In the genomic region with DNA sequence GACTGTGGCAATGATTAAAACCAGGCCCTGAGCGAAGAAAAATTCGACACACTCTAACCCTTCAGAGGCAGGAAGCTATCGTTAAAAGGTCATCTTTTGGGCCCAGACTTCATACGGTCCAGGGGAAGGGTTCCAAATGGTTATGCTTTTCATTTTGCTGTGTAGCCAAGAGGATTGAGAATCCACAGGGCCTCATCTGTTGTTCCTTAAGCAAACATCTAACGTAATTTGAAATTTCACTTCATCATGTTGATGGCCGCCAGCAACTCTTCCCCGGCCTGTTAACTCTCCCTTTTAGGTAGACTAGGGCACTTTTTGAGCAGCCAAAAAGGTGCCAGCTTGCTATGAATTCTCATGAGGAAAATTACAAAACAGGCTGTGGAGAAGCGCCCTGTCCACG, we compare ENCODE assay signal across 26 cellular contexts.
A peak's percentile ranks its signal among the peaks of the same experiment; 100 is the strongest.
DNase-seq lines count a peak whose midpoint lies in the region; ATAC-seq and TF ChIP-seq lines count a peak whose summit lies in the region.
"Had no signal": no experiment of that assay in that cellular context is flagged by ENCODE, and none has a peak within 500 bp of the region (broad histone marks: within the 10 kb centered on the region; RNA-seq: fewer than 3 reads in every experiment).

No MANE protein-coding gene starts in this region.

- H3K27me3 ChIP-seq in cardiac muscle cell, result peaks cover 4% of the 10 kb centered on the region
- H3K27me3 ChIP-seq in rectal smooth muscle tissue (ENCODE audit: control insufficient read depth, insufficient read depth, low read length), result no peaks in the 10 kb centered on the region
- no peaks in the 10 kb centered on the region for H3K27me3 ChIP-seq in uterus
- H3K27me3 ChIP-seq: SJSA1 had no signal

- TF ChIP-seq CTCF in cardiac muscle cell (IDR thresholded peaks at IDR 0.05; ENCODE audit: low read depth, low read length) (no peak), mesothelial cell of epicardium (IDR thresholded peaks at IDR 0.05; ENCODE audit: unreplicated experiment) (no peak), uterus (IDR thresholded peaks at IDR 0.05) (no peak)

- no peaks in the 10 kb centered on the region for H3K27me3 Mint-ChIP-seq in mesothelial cell of epicardium (ENCODE audit: low read depth)

- peak overlapping the region; percentile 24 for H3K27ac ChIP-seq in cardiac muscle cell
- peak overlapping the region; percentile 46 for H3K27ac ChIP-seq in rectal smooth muscle tissue (ENCODE audit: low read depth, low read length)
- H3K27ac ChIP-seq in uterus, result peak overlapping the region; percentile 11 to 42
- H3K27ac ChIP-seq: 22Rv1, C4-2B, PC-9, SJSA1 had no signal

- TF ChIP-seq POLR2A in uterus (IDR thresholded peaks at IDR 0.05), result no peak

- H3K27ac Mint-ChIP-seq in mesothelial cell of epicardium, result peak overlapping the region; percentile 74
- H3K27ac Mint-ChIP-seq: B cell; CD8-positive, alpha-beta memory T cell had no signal

- H3K4me1 Mint-ChIP-seq in mesothelial cell of epicardium, result peaks cover 67% of the 10 kb centered on the region
- H3K4me1 Mint-ChIP-seq: B cell; CD8-positive, alpha-beta memory T cell had no signal

- H3K4me1 ChIP-seq in cardiac muscle cell (ENCODE audit: low read depth) (peaks cover 38% of the 10 kb centered on the region), rectal smooth muscle tissue (ENCODE audit: control insufficient read depth, insufficient read depth, low read length) (peaks cover 23% of the 10 kb centered on the region), uterus (no peaks in the 10 kb centered on the region)
- H3K4me1 ChIP-seq: SJSA1 had no signal

- no peak overlapping the region for H3K9ac ChIP-seq in rectal smooth muscle tissue (ENCODE audit: low read length)

- H3K4me3 ChIP-seq in cardiac muscle cell, result no peak overlapping the region
- no peak overlapping the region for H3K4me3 ChIP-seq in rectal smooth muscle tissue (ENCODE audit: low read length)
- no peak overlapping the region for H3K4me3 ChIP-seq in uterus
- H3K4me3 ChIP-seq: PC-9, SJSA1 had no signal

- ATAC-seq in HG03135 (IDR thresholded peaks at IDR 0.05; ENCODE audit: unreplicated experiment), result no peak
- no peak for ATAC-seq in HG02623 (IDR thresholded peaks at IDR 0.05; ENCODE audit: unreplicated experiment)
- ATAC-seq: HCT116, Right ventricle myocardium inferior had no signal

- DNase-seq in cardiac muscle cell (ENCODE audit: low read depth in 1 of 2, low spot score in 1 of 2) (no peak), cardiac septum (ENCODE audit: low spot score) (no peak), mesothelial cell of epicardium (ENCODE audit: low spot score in 2 of 2, unreplicated experiment in 2 of 2) (no peak), uterus (no peak), NCI-H2081 treated with DMSO at 0.1 percent for 48 hours (lab: John Stamatoyannopoulos, UW) (no peak)
- DNase-seq: CD8-positive, alpha-beta memory T cell; DMS 273 treated with DMSO at 0.1 percent for 48 hours; DMS79 treated with DMSO at 0.1 percent for 48 hours; GF-D8; KBM-7; MV-4-11; NCI-H1105; NCI-H1436 treated with DMSO at 0.1 percent for 48 hours; NCI-H1930; NCI-H446 treated with DMSO at 0.1 percent for 48 hours; NCI-H82; PC-9 had no signal

- H3K9me3 ChIP-seq in cardiac muscle cell (ENCODE audit: low read depth), result no peaks in the 10 kb centered on the region
- H3K9me3 ChIP-seq in uterus, result no peaks in the 10 kb centered on the region
- H3K9me3 ChIP-seq: SJSA1 had no signal

- intact Hi-C loops in cardiac septum (cut with DNase I), result no loop called here
- intact Hi-C loops in uterus (cut with DNase I; ENCODE audit: low total_unique reads), result no loop called here

- H3K36me3 Mint-ChIP-seq in mesothelial cell of epicardium, result peaks cover 4% of the 10 kb centered on the region
- H3K36me3 Mint-ChIP-seq: CD8-positive, alpha-beta memory T cell had no signal

- no peak overlapping the region for H3K4me3 Mint-ChIP-seq in mesothelial cell of epicardium
- H3K4me3 Mint-ChIP-seq: B cell; CD8-positive, alpha-beta memory T cell had no signal

- H3K36me3 ChIP-seq in cardiac muscle cell (no peaks in the 10 kb centered on the region), rectal smooth muscle tissue (ENCODE audit: control insufficient read depth, insufficient read depth, low read length) (no peaks in the 10 kb centered on the region), uterus (no peaks in the 10 kb centered on the region)
- H3K36me3 ChIP-seq: SJSA1 had no signal

- no peaks in the 10 kb centered on the region for H3K9me3 Mint-ChIP-seq in mesothelial cell of epicardium
